ENCODE assay signal across 31 cellular contexts in genomic region chr16:72475688-72476087, GRCh38.
DNase-seq lines count a peak whose midpoint lies in the region; ATAC-seq, FAIRE-seq and TF ChIP-seq lines count a peak whose summit lies in the region.
"Had no signal": no experiment of that assay in that cellular context is flagged by ENCODE, and none has a peak within 500 bp of the region (broad histone marks: within the 10 kb centered on the region; RNA-seq: fewer than 3 reads in every experiment).

No MANE protein-coding gene starts in this region.

- no peaks in the 10 kb centered on the region for H3K27me3 ChIP-seq in HepG2 (ENCODE audit: control insufficient read depth in 1 of 2, insufficient read depth in 2 of 2, low read length in 2 of 2)
- H3K27me3 ChIP-seq in right lobe of liver = no peaks in the 10 kb centered on the region
- H3K27me3 ChIP-seq in astrocyte (ENCODE audit: insufficient read depth, low read length) = no peaks in the 10 kb centered on the region
- no peaks in the 10 kb centered on the region for H3K27me3 ChIP-seq in mesenchymal stem cell (ENCODE audit: control insufficient read depth in 1 of 2, insufficient read depth in 1 of 2, low read length in 2 of 2)
- no peaks in the 10 kb centered on the region for H3K27me3 ChIP-seq in neuronal stem cell (ENCODE audit: control insufficient read depth in 3 of 3, insufficient read depth in 3 of 3, low read depth in 1 of 3, low read length in 3 of 3)
- H3K27me3 ChIP-seq in brain microvascular endothelial cell (replicated peaks) = no peaks in the 10 kb centered on the region
- H3K27me3 ChIP-seq: esophagus muscularis mucosa had no signal

- H3K4me3 Mint-ChIP-seq in astrocyte (ENCODE audit: unreplicated experiment) = peak overlapping the region; percentile 51
- H3K4me3 Mint-ChIP-seq: CD4-positive, alpha-beta T cell; central memory CD8-positive, alpha-beta T cell; naive thymus-derived CD8-positive, alpha-beta T cell had no signal

- H2BK15ac ChIP-seq in mesenchymal stem cell (ENCODE audit: low read depth, poor library complexity, severe bottlenecking) (no peak overlapping the region), neuronal stem cell (ENCODE audit: low read length) (no peak overlapping the region)

- H3K4me3 ChIP-seq in HepG2 (replicated peaks in 1 of 3; ENCODE audit: insufficient read depth in 1 of 3, low read depth in 2 of 3, low read length in 3 of 3) (no peak overlapping the region), right lobe of liver (no peak overlapping the region), astrocyte (ENCODE audit: insufficient read depth, low read depth, low read length) (no peak overlapping the region), mesenchymal stem cell (ENCODE audit: insufficient read depth in 1 of 2, low read depth in 1 of 2, low read length in 2 of 2) (no peak overlapping the region), neuronal stem cell (ENCODE audit: low read length in 2 of 2) (no peak overlapping the region), brain microvascular endothelial cell (ENCODE audit: low read depth, low read length) (no peak overlapping the region)
- H3K4me3 ChIP-seq: esophagus muscularis mucosa, GM12878, HAP-1, lower lobe of right lung had no signal

- H3K4me1 ChIP-seq in HepG2 (ENCODE audit: insufficient read depth, low read length) (peaks cover 22% of the 10 kb centered on the region), right lobe of liver (no peaks in the 10 kb centered on the region), astrocyte (ENCODE audit: insufficient read depth, low read length) (peaks cover 20% of the 10 kb centered on the region), mesenchymal stem cell (ENCODE audit: control insufficient read depth, insufficient read depth, low read depth, low read length) (no peaks in the 10 kb centered on the region), neuronal stem cell (ENCODE audit: control insufficient read depth in 2 of 2, insufficient read depth in 1 of 2, low read depth in 1 of 2, low read length in 2 of 2) (peaks cover 4 to 5% of the 10 kb centered on the region in 2 donors)
- H3K4me1 ChIP-seq: esophagus muscularis mucosa, lower lobe of right lung had no signal

- H3K79me1 ChIP-seq in mesenchymal stem cell (replicated peaks; ENCODE audit: low read length, poor library complexity, severe bottlenecking) (no peaks in the 10 kb centered on the region), neuronal stem cell (ENCODE audit: low read depth, low read length) (no peaks in the 10 kb centered on the region)

- no peak for TF ChIP-seq POLR2A in HepG2 (IDR thresholded peaks at IDR 0.05; ENCODE audit: insufficient read depth in 1 of 2, low read depth in 2 of 2, low read length in 2 of 2)
- no peak for TF ChIP-seq POLR2A in right lobe of liver (IDR thresholded peaks at IDR 0.05)

- H4K91ac ChIP-seq in mesenchymal stem cell (ENCODE audit: low read length) = no peak overlapping the region
- no peak overlapping the region for H4K91ac ChIP-seq in neuronal stem cell (ENCODE audit: low read depth, low read length, poor library complexity)

- FAIRE-seq in HepG2 (lab: Jason Lieb, UNC) (no peak), astrocyte (lab: Jason Lieb, UNC) (no peak)
- FAIRE-seq: endometrium, GM12878, kidney had no signal

- TF ChIP-seq RAD21 in HepG2 (CRISPR knock-in tag; IDR thresholded peaks at IDR 0.05) = no peak

- H3K9ac ChIP-seq in HepG2 (ENCODE audit: insufficient read depth, low read depth, low read length) = no peak overlapping the region
- H3K9ac ChIP-seq in astrocyte (ENCODE audit: low read length) = no peak overlapping the region
- no peak overlapping the region for H3K9ac ChIP-seq in mesenchymal stem cell (ENCODE audit: low read length)
- no peak overlapping the region for H3K9ac ChIP-seq in neuronal stem cell (ENCODE audit: low read depth, low read length, poor library complexity)

- no peak overlapping the region for H4K8ac ChIP-seq in mesenchymal stem cell (ENCODE audit: low read length)
- no peak overlapping the region for H4K8ac ChIP-seq in neuronal stem cell (ENCODE audit: low read depth, low read length)

- H3K27ac Mint-ChIP-seq in astrocyte (ENCODE audit: unreplicated experiment) = peak overlapping the region; percentile 84
- H3K27ac Mint-ChIP-seq: CD4-positive, alpha-beta T cell; naive thymus-derived CD8-positive, alpha-beta T cell had no signal

- H2BK12ac ChIP-seq in mesenchymal stem cell (ENCODE audit: low read length in 2 of 2) = no peak overlapping the region
- H2BK12ac ChIP-seq in neuronal stem cell (ENCODE audit: low read length) = no peak overlapping the region

- H3K27me3 Mint-ChIP-seq in astrocyte (ENCODE audit: low read depth, unreplicated experiment) = no peaks in the 10 kb centered on the region
- H3K27me3 Mint-ChIP-seq: CD4-positive, alpha-beta T cell; central memory CD8-positive, alpha-beta T cell had no signal

- H3K4ac ChIP-seq in mesenchymal stem cell (ENCODE audit: low read depth in 1 of 2, low read length in 2 of 2) = no peak overlapping the region
- H3K4ac ChIP-seq in neuronal stem cell (ENCODE audit: low read length) = no peak overlapping the region

- H3K14ac ChIP-seq in mesenchymal stem cell (ENCODE audit: low read length in 2 of 2) (no peak overlapping the region), neuronal stem cell (ENCODE audit: low read length) (no peak overlapping the region)

- H3K27ac ChIP-seq in HepG2 (ENCODE audit: extremely low read length, insufficient read depth, low read length) (no peak overlapping the region), right lobe of liver (no peak overlapping the region), astrocyte (ENCODE audit: low read depth, low read length) (no peak overlapping the region), mesenchymal stem cell (ENCODE audit: low read length, poor library complexity, severe bottlenecking) (no peak overlapping the region), neuronal stem cell (replicated peaks; ENCODE audit: low read length) (no peak overlapping the region), brain microvascular endothelial cell (no peak overlapping the region)
- H3K27ac ChIP-seq: esophagus muscularis mucosa, lower lobe of right lung, VCaP had no signal

- no peaks in the 10 kb centered on the region for H3K9me3 ChIP-seq in HepG2 (ENCODE audit: low read length)
- H3K9me3 ChIP-seq in right lobe of liver = no peaks in the 10 kb centered on the region
- H3K9me3 ChIP-seq in astrocyte (ENCODE audit: insufficient read depth, low read depth, low read length) = no peaks in the 10 kb centered on the region
- no peaks in the 10 kb centered on the region for H3K9me3 ChIP-seq in mesenchymal stem cell (ENCODE audit: control insufficient read depth, low read length)
- H3K9me3 ChIP-seq in neuronal stem cell (replicated peaks in 1 of 2; ENCODE audit: control insufficient read depth in 2 of 2, insufficient read depth in 1 of 2, low read depth in 1 of 2, low read length in 2 of 2) = no peaks in the 10 kb centered on the region
- H3K9me3 ChIP-seq: esophagus muscularis mucosa, HAP-1, lower lobe of right lung had no signal

- H2BK120ac ChIP-seq in mesenchymal stem cell (ENCODE audit: low read depth, low read length) = no peak overlapping the region
- no peak overlapping the region for H2BK120ac ChIP-seq in neuronal stem cell (ENCODE audit: low read depth, low read length)

- H3K4me2 ChIP-seq in HepG2 (ENCODE audit: low read depth, low read length) = no peak overlapping the region
- H3K4me2 ChIP-seq in astrocyte (ENCODE audit: low read length) = no peak overlapping the region
- H3K4me2 ChIP-seq in mesenchymal stem cell (ENCODE audit: low read length, poor library complexity, severe bottlenecking) = no peak overlapping the region
- no peak overlapping the region for H3K4me2 ChIP-seq in neuronal stem cell (ENCODE audit: insufficient read depth, low read length, poor library complexity, severe bottlenecking)

- TF ChIP-seq EP300 in HepG2 (IDR thresholded peaks at IDR 0.05; ENCODE audit: low read depth in 2 of 2, low read length in 2 of 2) (no peak), HepG2 (CRISPR knock-in tag; IDR thresholded peaks at IDR 0.05; ENCODE audit: borderline replicate concordance) (no peak)

- intact Hi-C loops in HepG2 (cut with micrococcal nuclease; ENCODE audit: unreplicated experiment) (no loop called here), right lobe of liver (cut with DNase I) (no loop called here)

- H2BK5ac ChIP-seq in mesenchymal stem cell (ENCODE audit: low read depth, low read length, poor library complexity, severe bottlenecking) (no peak overlapping the region), neuronal stem cell (ENCODE audit: low read length) (no peak overlapping the region)

- H3K79me2 ChIP-seq in HepG2 (ENCODE audit: insufficient read depth, low read length) = no peaks in the 10 kb centered on the region
- H3K79me2 ChIP-seq in astrocyte (ENCODE audit: insufficient read depth, low read length) = no peaks in the 10 kb centered on the region

- POLR2A ChIA-PET in HepG2 (lab: Yijun Ruan, JAX) = no interaction called here

- no peak for ATAC-seq in HepG2
- ATAC-seq in right lobe of liver = no peak
- ATAC-seq: GM12878; lower lobe of right lung; naive thymus-derived CD8-positive, alpha-beta T cell had no signal

- H2AK5ac ChIP-seq in mesenchymal stem cell (ENCODE audit: low read length, severe bottlenecking) (no peak overlapping the region), neuronal stem cell (ENCODE audit: low read depth, low read length) (no peak overlapping the region)

- H3K23ac ChIP-seq in mesenchymal stem cell (ENCODE audit: low read length in 2 of 2) (no peak overlapping the region), neuronal stem cell (ENCODE audit: low read depth, low read length, poor library complexity) (no peak overlapping the region)

- H3K36me3 ChIP-seq in HepG2 (replicated peaks in 1 of 2; ENCODE audit: control insufficient read depth in 1 of 2, insufficient read depth in 2 of 2, low read length in 2 of 2) (no peaks in the 10 kb centered on the region), right lobe of liver (no peaks in the 10 kb centered on the region), astrocyte (ENCODE audit: insufficient read depth, low read length) (no peaks in the 10 kb centered on the region), mesenchymal stem cell (ENCODE audit: control insufficient read depth in 1 of 2, insufficient read depth in 2 of 2, low read depth in 1 of 2, low read length in 2 of 2) (no peaks in the 10 kb centered on the region), neuronal stem cell (replicated peaks in 1 of 2; ENCODE audit: control insufficient read depth in 2 of 2, insufficient read depth in 2 of 2, low read length in 2 of 2) (no peaks in the 10 kb centered on the region), brain microvascular endothelial cell (replicated peaks) (no peaks in the 10 kb centered on the region)
- H3K36me3 ChIP-seq: esophagus muscularis mucosa, HAP-1, lower lobe of right lung had no signal

- CTCF ChIA-PET in HepG2 (lab: Yijun Ruan, JAX; ENCODE audit: low intra/inter-chr PET ratio, low total read pairs) = no interaction called here

- TF ChIP-seq CTCF in HepG2 (CRISPR knock-in tag; IDR thresholded peaks at IDR 0.05) (no peak), right lobe of liver (IDR thresholded peaks at IDR 0.05) (no peak), astrocyte (IDR thresholded peaks at IDR 0.05; ENCODE audit: insufficient read depth, low read depth, low read length) (no peak), brain microvascular endothelial cell (IDR thresholded peaks at IDR 0.05; ENCODE audit: low read depth, low read length, missing control alignments) (no peak)

- H2AFZ ChIP-seq in HepG2 (ENCODE audit: low read length) = no peak overlapping the region
- peak overlapping the region; percentile 14 for H2AFZ ChIP-seq in astrocyte (ENCODE audit: low read depth, low read length)
- no peak overlapping the region for H2AFZ ChIP-seq in mesenchymal stem cell (ENCODE audit: low read depth, low read length)
- H2AFZ ChIP-seq in neuronal stem cell (ENCODE audit: low read length) = no peak overlapping the region

- no peaks in the 10 kb centered on the region for H3K9me3 Mint-ChIP-seq in astrocyte (ENCODE audit: unreplicated experiment)
- H3K9me3 Mint-ChIP-seq: CD4-positive, alpha-beta T cell; central memory CD8-positive, alpha-beta T cell had no signal

- H3K36me3 Mint-ChIP-seq in astrocyte (ENCODE audit: low read depth, unreplicated experiment) = no peaks in the 10 kb centered on the region

- DNase-seq in HepG2 (ENCODE audit: low spot score) (no peak), right lobe of liver (no peak), astrocyte (ENCODE audit: low read depth) (peak; percentile 22), mesenchymal stem cell (peak; percentile 12), NCI-H748 (lab: John Stamatoyannopoulos, UW; ENCODE audit: unreplicated experiment) (no peak), neuronal stem cell (ENCODE audit: low spot score) (no peak), brain microvascular endothelial cell (no peak)
- DNase-seq: activated CD4-positive, alpha-beta T cell treated with anti-CD3 and anti-CD28 coated beads for 4 hours; activated CD8-positive, alpha-beta memory T cell treated with anti-CD3 and anti-CD28 coated beads for 24 hours; activated effector memory CD4-positive, alpha-beta T cell treated with anti-CD3 and anti-CD28 coated beads, Interleukin-2, amount 50 U/mL, for 16 hours; activated T-cell treated with anti-CD3 and anti-CD28 coated beads for 4 hours; CD4-positive, alpha-beta T cell; dermis blood vessel endothelial cell; DMS153; foreskin fibroblast; kidney; lower lobe of right lung; naive thymus-derived CD8-positive, alpha-beta T cell; NCI-H146; NCI-H2107; NCI-H345; NCI-H774; SIG-M5; stimulated activated naive CD4-positive, alpha-beta T cell treated with Interleukin-2 at 50 U/mL for 16 hours; T1000 had no signal

- in situ Hi-C loops in HepG2 (cut with HindIII; ENCODE audit: extremely low pct_ligation_motif_present, low pct_unique_long_range_greater_than_20kb) (no loop called here), brain microvascular endothelial cell (cut with HindIII; ENCODE audit: low pct_ligation_motif_present, low sequenced_read_pairs) (no loop called here)

- WGBS in HepG2 (ENCODE audit: low lambda C conversion rate) = 84% methylated on average over 3 of the region's 3 CpGs
- 83% methylated on average over 3 of the region's 3 CpGs for WGBS in right lobe of liver (ENCODE audit: insufficient coverage, low coverage, low lambda C conversion rate, missing lambda C conversion rate)
- WGBS in mesenchymal stem cell = 60% methylated on average over 3 of the region's 3 CpGs
- WGBS in neuronal stem cell (ENCODE audit: extremely low coverage in 2 of 2, insufficient read length in 2 of 2, insufficient replicate concordance in 1 of 2), 2 donors = 100% methylated on average over 1 of the region's 3 CpGs; no CpG with 5 or more reads in 1 of the 2 donors

- H4K20me1 ChIP-seq in HepG2 (ENCODE audit: insufficient read depth, low read length) (no peaks in the 10 kb centered on the region), astrocyte (ENCODE audit: insufficient read depth, low read length) (no peaks in the 10 kb centered on the region)

- H3K18ac ChIP-seq in mesenchymal stem cell (ENCODE audit: low read depth in 1 of 2, low read length in 2 of 2) (no peak overlapping the region), neuronal stem cell (ENCODE audit: low read length) (no peak overlapping the region)

- peaks cover 29% of the 10 kb centered on the region for H3K4me1 Mint-ChIP-seq in astrocyte (ENCODE audit: low read depth, unreplicated experiment)

- BruUV-seq in HepG2 (replicated peaks; lab: Mats Ljungman, UMichigan) = no TSS peak

Comparison
In these comparisons a context has a peak if more than half of its experiments do, and no peak if none do; other contexts are left out.
1. DNase-seq: peak in astrocyte (single experiment) and mesenchymal stem cell (single experiment); none in HepG2 (single experiment), right lobe of liver (0 of 3), NCI-H748 (single experiment), neuronal stem cell (single experiment) and brain microvascular endothelial cell (single experiment).